Comparison of ENCODE assay signal across 1 cellular context in the genomic region with DNA sequence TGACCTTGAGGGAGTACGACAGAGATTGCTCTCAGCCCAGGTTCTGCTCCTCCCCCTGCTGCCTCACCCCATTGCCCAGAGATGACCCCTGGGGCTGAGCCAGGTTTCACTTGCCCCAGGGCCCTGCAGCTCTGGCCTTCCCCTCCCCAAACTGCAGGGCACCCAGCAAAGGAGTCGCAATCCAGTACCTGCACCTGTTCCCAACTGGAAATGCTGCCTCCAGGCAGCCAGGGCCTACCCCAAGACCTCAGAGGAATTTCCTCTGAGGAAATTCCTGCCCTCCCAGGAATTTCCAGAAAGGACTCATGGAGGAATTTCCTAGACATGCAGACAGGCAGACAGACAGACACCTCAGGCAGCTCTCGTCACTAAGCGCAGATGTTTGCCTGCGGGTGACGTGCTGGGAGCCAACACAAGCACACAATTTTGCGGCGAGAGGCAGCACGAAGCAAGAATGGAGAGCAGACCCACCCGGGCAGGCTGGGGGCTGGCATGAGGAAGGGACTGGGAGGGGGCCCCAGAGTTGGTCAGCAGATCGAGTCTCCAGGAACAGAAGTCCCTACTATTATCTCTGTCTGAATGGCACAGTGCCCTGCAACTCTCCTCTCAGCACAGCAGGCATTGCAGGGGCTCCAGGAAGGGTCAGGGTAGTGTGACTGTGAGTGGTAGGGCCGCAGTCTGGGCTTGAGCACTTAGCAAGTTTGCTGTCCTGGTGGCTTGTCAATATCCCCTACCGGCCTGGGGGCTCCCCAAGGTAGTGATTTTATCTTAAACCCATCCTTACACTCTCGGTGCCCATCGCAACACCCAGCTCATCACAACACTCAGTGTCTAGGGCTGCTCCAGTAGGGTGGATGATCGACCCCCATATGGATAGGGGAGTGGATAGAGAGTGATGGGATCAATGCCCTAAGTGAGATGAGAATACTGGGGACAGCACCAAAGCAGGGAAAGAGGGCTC.
TF ChIP-seq lines count a peak whose summit lies in the region.

No MANE protein-coding gene starts in this region.

TF ChIP-seq in A549, 52 proteins besides CTCF, POLR2A, EP300 and RAD21:
- TF ChIP-seq, protein P1, sequence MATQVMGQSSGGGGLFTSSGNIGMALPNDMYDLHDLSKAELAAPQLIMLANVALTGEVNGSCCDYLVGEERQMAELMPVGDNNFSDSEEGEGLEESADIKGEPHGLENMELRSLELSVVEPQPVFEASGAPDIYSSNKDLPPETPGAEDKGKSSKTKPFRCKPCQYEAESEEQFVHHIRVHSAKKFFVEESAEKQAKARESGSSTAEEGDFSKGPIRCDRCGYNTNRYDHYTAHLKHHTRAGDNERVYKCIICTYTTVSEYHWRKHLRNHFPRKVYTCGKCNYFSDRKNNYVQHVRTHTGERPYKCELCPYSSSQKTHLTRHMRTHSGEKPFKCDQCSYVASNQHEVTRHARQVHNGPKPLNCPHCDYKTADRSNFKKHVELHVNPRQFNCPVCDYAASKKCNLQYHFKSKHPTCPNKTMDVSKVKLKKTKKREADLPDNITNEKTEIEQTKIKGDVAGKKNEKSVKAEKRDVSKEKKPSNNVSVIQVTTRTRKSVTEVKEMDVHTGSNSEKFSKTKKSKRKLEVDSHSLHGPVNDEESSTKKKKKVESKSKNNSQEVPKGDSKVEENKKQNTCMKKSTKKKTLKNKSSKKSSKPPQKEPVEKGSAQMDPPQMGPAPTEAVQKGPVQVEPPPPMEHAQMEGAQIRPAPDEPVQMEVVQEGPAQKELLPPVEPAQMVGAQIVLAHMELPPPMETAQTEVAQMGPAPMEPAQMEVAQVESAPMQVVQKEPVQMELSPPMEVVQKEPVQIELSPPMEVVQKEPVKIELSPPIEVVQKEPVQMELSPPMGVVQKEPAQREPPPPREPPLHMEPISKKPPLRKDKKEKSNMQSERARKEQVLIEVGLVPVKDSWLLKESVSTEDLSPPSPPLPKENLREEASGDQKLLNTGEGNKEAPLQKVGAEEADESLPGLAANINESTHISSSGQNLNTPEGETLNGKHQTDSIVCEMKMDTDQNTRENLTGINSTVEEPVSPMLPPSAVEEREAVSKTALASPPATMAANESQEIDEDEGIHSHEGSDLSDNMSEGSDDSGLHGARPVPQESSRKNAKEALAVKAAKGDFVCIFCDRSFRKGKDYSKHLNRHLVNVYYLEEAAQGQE (IDR thresholded peaks at IDR 0.05), result no peak
- TF ChIP-seq EHMT2 (IDR thresholded peaks at IDR 0.05; ENCODE audit: low read depth) (no peak), HEYL (CRISPR knock-in tag; IDR thresholded peaks at IDR 0.05) (no peak), HDAC2 (IDR thresholded peaks at IDR 0.05) (no peak), POLR2AphosphoS2 (conservative IDR thresholded peaks at IDR 0.05; ENCODE audit: low read length) (no peak), RARB (CRISPR knock-in tag; IDR thresholded peaks at IDR 0.05) (no peak), CHD2 (IDR thresholded peaks at IDR 0.05; ENCODE audit: low read length, partially characterized antibody) (no peak), ZFP36 (IDR thresholded peaks at IDR 0.05; ENCODE audit: borderline replicate concordance, partially characterized antibody) (peak; percentile 52), KDM1A (IDR thresholded peaks at IDR 0.05; ENCODE audit: low read depth) (no peak), CHD4 (IDR thresholded peaks at IDR 0.05; ENCODE audit: borderline replicate concordance) (no peak), ZSCAN20 (CRISPR knock-in tag; IDR thresholded peaks at IDR 0.05) (no peak), CBX2 (IDR thresholded peaks at IDR 0.05; ENCODE audit: borderline replicate concordance, low read depth) (no peak), MAFK (IDR thresholded peaks at IDR 0.05; ENCODE audit: partially characterized antibody) (no peak), RFX5 (IDR thresholded peaks at IDR 0.05) (no peak), RNF2 (IDR thresholded peaks at IDR 0.05; ENCODE audit: borderline replicate concordance, low read depth) (no peak), HMGXB4 (CRISPR knock-in tag; IDR thresholded peaks at IDR 0.05; ENCODE audit: borderline replicate concordance) (no peak), NPAS2 (CRISPR knock-in tag; IDR thresholded peaks at IDR 0.05; ENCODE audit: borderline replicate concordance) (no peak), BHLHE40 (IDR thresholded peaks at IDR 0.05; ENCODE audit: low read depth, low read length) (no peak), FOSL2 (IDR thresholded peaks at IDR 0.05) (no peak), FOSL2 (CRISPR knock-in tag; IDR thresholded peaks at IDR 0.05) (peak; percentile 70), NFE2L2 (conservative IDR thresholded peaks at IDR 0.05; ENCODE audit: low read length) (no peak), TFCP2L1 (CRISPR knock-in tag; IDR thresholded peaks at IDR 0.05) (no peak), JUN (IDR thresholded peaks at IDR 0.05) (peak in 1 of 2 experiments; percentile 48; a peak in 2 of 5 replicates), SMC3 (IDR thresholded peaks at IDR 0.05) (no peak), SREBF2 (IDR thresholded peaks at IDR 0.05) (no peak), CBX8 (IDR thresholded peaks at IDR 0.05) (no peak), KDM5A (IDR thresholded peaks at IDR 0.05) (no peak), HOXB5 (CRISPR knock-in tag; IDR thresholded peaks at IDR 0.05) (no peak), HOXB13 (CRISPR knock-in tag; IDR thresholded peaks at IDR 0.05; ENCODE audit: low read depth) (no peak), ZNF302 (CRISPR knock-in tag; IDR thresholded peaks at IDR 0.05) (no peak), ESRRA (IDR thresholded peaks at IDR 0.05; ENCODE audit: borderline replicate concordance, low read length) (peak; percentile 28; the same call in 1 of the 2 replicates), GATA3 (IDR thresholded peaks at IDR 0.05; ENCODE audit: borderline replicate concordance) (peak; percentile 50; the same call in 1 of the 2 replicates), ZC3H11A (IDR thresholded peaks at IDR 0.05) (no peak), MYC (IDR thresholded peaks at IDR 0.05; ENCODE audit: borderline replicate concordance, low read length) (no peak), FOXS1 (CRISPR knock-in tag; IDR thresholded peaks at IDR 0.05) (no peak), TP53 (CRISPR knock-in tag; IDR thresholded peaks at IDR 0.05) (no peak), JUNB (IDR thresholded peaks at IDR 0.05) (no peak), NR3C1 (IDR thresholded peaks at IDR 0.05) (no peak), FOSB (CRISPR knock-in tag; IDR thresholded peaks at IDR 0.05) (no peak), RCOR1 (IDR thresholded peaks at IDR 0.05; ENCODE audit: low read depth, low read length) (no peak), PHF8 (IDR thresholded peaks at IDR 0.05; ENCODE audit: borderline replicate concordance, low read depth) (no peak), CEBPB (IDR thresholded peaks at IDR 0.05) (peak in 1 of 2 experiments; percentile 10; a peak in 1 of 4 replicates), EHF (CRISPR knock-in tag; IDR thresholded peaks at IDR 0.05) (no peak), MAZ (IDR thresholded peaks at IDR 0.05; ENCODE audit: borderline replicate concordance, low read depth, low read length) (no peak), HOXA7 (CRISPR knock-in tag; IDR thresholded peaks at IDR 0.05) (no peak)
- TF ChIP-seq, protein P2, sequence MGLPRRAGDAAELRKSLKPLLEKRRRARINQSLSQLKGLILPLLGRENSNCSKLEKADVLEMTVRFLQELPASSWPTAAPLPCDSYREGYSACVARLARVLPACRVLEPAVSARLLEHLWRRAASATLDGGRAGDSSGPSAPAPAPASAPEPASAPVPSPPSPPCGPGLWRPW (IDR thresholded peaks at IDR 0.05), result no peak
- TF ChIP-seq, protein P3, sequence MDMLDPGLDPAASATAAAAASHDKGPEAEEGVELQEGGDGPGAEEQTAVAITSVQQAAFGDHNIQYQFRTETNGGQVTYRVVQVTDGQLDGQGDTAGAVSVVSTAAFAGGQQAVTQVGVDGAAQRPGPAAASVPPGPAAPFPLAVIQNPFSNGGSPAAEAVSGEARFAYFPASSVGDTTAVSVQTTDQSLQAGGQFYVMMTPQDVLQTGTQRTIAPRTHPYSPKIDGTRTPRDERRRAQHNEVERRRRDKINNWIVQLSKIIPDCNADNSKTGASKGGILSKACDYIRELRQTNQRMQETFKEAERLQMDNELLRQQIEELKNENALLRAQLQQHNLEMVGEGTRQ (IDR thresholded peaks at IDR 0.05), result no peak
- TF ChIP-seq, protein P4, sequence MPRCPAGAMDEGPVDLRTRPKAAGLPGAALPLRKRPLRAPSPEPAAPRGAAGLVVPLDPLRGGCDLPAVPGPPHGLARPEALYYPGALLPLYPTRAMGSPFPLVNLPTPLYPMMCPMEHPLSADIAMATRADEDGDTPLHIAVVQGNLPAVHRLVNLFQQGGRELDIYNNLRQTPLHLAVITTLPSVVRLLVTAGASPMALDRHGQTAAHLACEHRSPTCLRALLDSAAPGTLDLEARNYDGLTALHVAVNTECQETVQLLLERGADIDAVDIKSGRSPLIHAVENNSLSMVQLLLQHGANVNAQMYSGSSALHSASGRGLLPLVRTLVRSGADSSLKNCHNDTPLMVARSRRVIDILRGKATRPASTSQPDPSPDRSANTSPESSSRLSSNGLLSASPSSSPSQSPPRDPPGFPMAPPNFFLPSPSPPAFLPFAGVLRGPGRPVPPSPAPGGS (IDR thresholded peaks at IDR 0.05), result 0 out of 3 replicates have a peak, but pooled peaks have one; percentile 19
- TF ChIP-seq, protein P5, sequence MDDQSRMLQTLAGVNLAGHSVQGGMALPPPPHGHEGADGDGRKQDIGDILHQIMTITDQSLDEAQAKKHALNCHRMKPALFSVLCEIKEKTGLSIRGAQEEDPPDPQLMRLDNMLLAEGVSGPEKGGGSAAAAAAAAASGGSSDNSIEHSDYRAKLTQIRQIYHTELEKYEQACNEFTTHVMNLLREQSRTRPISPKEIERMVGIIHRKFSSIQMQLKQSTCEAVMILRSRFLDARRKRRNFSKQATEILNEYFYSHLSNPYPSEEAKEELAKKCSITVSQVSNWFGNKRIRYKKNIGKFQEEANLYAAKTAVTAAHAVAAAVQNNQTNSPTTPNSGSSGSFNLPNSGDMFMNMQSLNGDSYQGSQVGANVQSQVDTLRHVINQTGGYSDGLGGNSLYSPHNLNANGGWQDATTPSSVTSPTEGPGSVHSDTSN (IDR thresholded peaks at IDR 0.05), result no peak
- TF ChIP-seq, protein P6, sequence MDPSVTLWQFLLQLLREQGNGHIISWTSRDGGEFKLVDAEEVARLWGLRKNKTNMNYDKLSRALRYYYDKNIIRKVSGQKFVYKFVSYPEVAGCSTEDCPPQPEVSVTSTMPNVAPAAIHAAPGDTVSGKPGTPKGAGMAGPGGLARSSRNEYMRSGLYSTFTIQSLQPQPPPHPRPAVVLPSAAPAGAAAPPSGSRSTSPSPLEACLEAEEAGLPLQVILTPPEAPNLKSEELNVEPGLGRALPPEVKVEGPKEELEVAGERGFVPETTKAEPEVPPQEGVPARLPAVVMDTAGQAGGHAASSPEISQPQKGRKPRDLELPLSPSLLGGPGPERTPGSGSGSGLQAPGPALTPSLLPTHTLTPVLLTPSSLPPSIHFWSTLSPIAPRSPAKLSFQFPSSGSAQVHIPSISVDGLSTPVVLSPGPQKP (IDR thresholded peaks at IDR 0.05; ENCODE audit: low read depth, low read length), result no peak
- TF ChIP-seq, protein P7, sequence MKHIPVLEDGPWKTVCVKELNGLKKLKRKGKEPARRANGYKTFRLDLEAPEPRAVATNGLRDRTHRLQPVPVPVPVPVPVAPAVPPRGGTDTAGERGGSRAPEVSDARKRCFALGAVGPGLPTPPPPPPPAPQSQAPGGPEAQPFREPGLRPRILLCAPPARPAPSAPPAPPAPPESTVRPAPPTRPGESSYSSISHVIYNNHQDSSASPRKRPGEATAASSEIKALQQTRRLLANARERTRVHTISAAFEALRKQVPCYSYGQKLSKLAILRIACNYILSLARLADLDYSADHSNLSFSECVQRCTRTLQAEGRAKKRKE (CRISPR knock-in tag; IDR thresholded peaks at IDR 0.05; ENCODE audit: low read depth), result 0 out of 2 replicates have a peak, but pooled peaks have one; percentile 64
- TF ChIP-seq, protein P8, sequence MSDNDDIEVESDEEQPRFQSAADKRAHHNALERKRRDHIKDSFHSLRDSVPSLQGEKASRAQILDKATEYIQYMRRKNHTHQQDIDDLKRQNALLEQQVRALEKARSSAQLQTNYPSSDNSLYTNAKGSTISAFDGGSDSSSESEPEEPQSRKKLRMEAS (IDR thresholded peaks at IDR 0.05), result peak; percentile 78
- TF ChIP-seq, protein P9, sequence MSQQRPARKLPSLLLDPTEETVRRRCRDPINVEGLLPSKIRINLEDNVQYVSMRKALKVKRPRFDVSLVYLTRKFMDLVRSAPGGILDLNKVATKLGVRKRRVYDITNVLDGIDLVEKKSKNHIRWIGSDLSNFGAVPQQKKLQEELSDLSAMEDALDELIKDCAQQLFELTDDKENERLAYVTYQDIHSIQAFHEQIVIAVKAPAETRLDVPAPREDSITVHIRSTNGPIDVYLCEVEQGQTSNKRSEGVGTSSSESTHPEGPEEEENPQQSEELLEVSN (IDR thresholded peaks at IDR 0.05; ENCODE audit: borderline replicate concordance, low read depth), result peak; percentile 50; the same call in 1 of the 2 replicates
TF ChIP-seq in A549: peak in this region for 10.
